ENCODE assay signal across 13 cellular contexts in the genomic region with DNA sequence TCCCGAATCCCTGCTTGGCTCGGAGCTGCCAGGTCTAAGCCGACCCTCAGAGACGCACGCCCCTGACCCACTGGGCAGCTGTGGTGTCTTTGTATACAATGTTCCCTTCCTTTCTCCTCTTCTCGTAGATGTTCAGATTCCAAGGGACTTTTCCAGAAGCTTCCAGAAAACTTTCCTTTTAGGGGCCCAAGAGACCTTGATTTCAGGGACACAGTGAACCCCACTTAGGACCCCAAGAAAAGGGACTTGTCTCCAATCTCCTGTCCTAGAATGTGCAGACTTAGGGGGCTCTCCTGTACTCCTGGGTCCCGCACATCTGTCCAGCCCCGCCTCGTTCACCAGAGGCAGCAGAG.
DNase-seq lines count a peak whose midpoint lies in the region; ATAC-seq and TF ChIP-seq lines count a peak whose summit lies in the region.
"Had no signal": no experiment of that assay in that cellular context is flagged by ENCODE, and none has a peak within 500 bp of the region (broad histone marks: within the 10 kb centered on the region; RNA-seq: fewer than 3 reads in every experiment).

No MANE protein-coding gene starts in this region.

- intact Hi-C loops in CD14-positive monocyte (cut with micrococcal nuclease) (no loop called here), ovary (cut with DNase I) (loop anchor here in 1 of 4 donors (5.0 kb wide), 1 partner anchor 537 kb away; no protein-coding TSS in a partner anchor)

- TF ChIP-seq CTCF in CD14-positive monocyte (IDR thresholded peaks at IDR 0.05) (peak; percentile 64), HEK293 (tag by site-specific recombination; IDR thresholded peaks at IDR 0.05) (0 out of 2 replicates have a peak, but pooled peaks have one; percentile 2), brain (conservative IDR thresholded peaks at IDR 0.05) (no peak), neural progenitor cell (IDR thresholded peaks at IDR 0.05) (no peak), osteocyte (IDR thresholded peaks at IDR 0.05) (no peak), ovary (IDR thresholded peaks at IDR 0.05) (peak in 1 of 3 donors; percentile 0)

- H3K4me3 ChIP-seq in HEK293 (ENCODE audit: low read depth, low read length), result no peak overlapping the region
- peak overlapping the region; percentile 54 for H3K4me3 ChIP-seq in neural progenitor cell
- H3K4me3 ChIP-seq in ovary, result no peak overlapping the region
- H3K4me3 ChIP-seq: adrenal gland had no signal

- H3K36me3 ChIP-seq in HEK293 (ENCODE audit: control insufficient read depth in 2 of 2, insufficient read depth in 1 of 2, low read length in 2 of 2) (no peaks in the 10 kb centered on the region), neural progenitor cell (no peaks in the 10 kb centered on the region), ovary (no peaks in the 10 kb centered on the region)
- H3K36me3 ChIP-seq: adrenal gland, Peyer's patch had no signal

- H3K27ac Mint-ChIP-seq in CD14-positive monocyte (no peak overlapping the region), brain (peak overlapping the region in 1 of 5 experiments; percentile 30), neural progenitor cell (no peak overlapping the region), osteocyte (ENCODE audit: unreplicated experiment) (no peak overlapping the region)

- no peak overlapping the region for H3K9ac ChIP-seq in neural progenitor cell

- no peak for ATAC-seq in HG03457 (IDR thresholded peaks at IDR 0.05; ENCODE audit: unreplicated experiment)

- H3K27ac ChIP-seq in HEK293 (ENCODE audit: extremely low read depth, low read depth, low read length) (no peak overlapping the region), neural progenitor cell (no peak overlapping the region), ovary (no peak overlapping the region)
- H3K27ac ChIP-seq: Peyer's patch had no signal

- 12 to 19% (median 17%) methylated on average over 8 to 9 of the region's 9 CpGs for WGBS in ovary, 3 donors

- H2AFZ ChIP-seq in neural progenitor cell (replicated peaks), result no peak overlapping the region

- CTCF ChIA-PET in HEK293 (lab: Yijun Ruan, JAX), result interaction anchor here (0.5 to 2.7 kb wide), 33 partner anchors 9 to 1170 kb away, joined by 3 to 16 read pairs (median 3); no protein-coding TSS in a partner anchor

- H3K4me1 Mint-ChIP-seq in CD14-positive monocyte, result no peaks in the 10 kb centered on the region
- H3K4me1 Mint-ChIP-seq in brain, result no peaks in the 10 kb centered on the region
- peaks cover 20% of the 10 kb centered on the region for H3K4me1 Mint-ChIP-seq in neural progenitor cell
- H3K4me1 Mint-ChIP-seq in osteocyte (ENCODE audit: unreplicated experiment), result peaks cover 1% of the 10 kb centered on the region

- DNase-seq in CD14-positive monocyte (ENCODE audit: low spot score), result no peak
- DNase-seq in neural progenitor cell (ENCODE audit: low spot score), result no peak
- no peak for DNase-seq in 8988T
- DNase-seq in osteocyte (ENCODE audit: extremely low spot score, unreplicated experiment), result no peak
- no peak for DNase-seq in ovary
- DNase-seq: foreskin melanocyte, kidney, T1000 had no signal

- H3K9me3 ChIP-seq in HEK293 (ENCODE audit: control insufficient read depth, insufficient read depth, low read depth, low read length), result no peaks in the 10 kb centered on the region
- H3K9me3 ChIP-seq in neural progenitor cell (ENCODE audit: low read depth), result no peaks in the 10 kb centered on the region
- H3K9me3 ChIP-seq in ovary, result no peaks in the 10 kb centered on the region
- H3K9me3 ChIP-seq: adrenal gland, Peyer's patch had no signal

- H3K27me3 Mint-ChIP-seq in CD14-positive monocyte (ENCODE audit: low read depth in 3 of 3) (peaks cover 0 to 19% (median 19%) of the 10 kb centered on the region in 3 donors), brain (peaks cover 16% of the 10 kb centered on the region), neural progenitor cell (ENCODE audit: insufficient read depth, low read depth) (peaks cover 2% of the 10 kb centered on the region), osteocyte (ENCODE audit: unreplicated experiment) (peaks cover 44% of the 10 kb centered on the region)

- H3K79me2 ChIP-seq in neural progenitor cell (ENCODE audit: low read depth), result no peaks in the 10 kb centered on the region

- no peaks in the 10 kb centered on the region for H4K20me1 ChIP-seq in neural progenitor cell (ENCODE audit: low read depth)

- H3K4me1 ChIP-seq in HEK293 (ENCODE audit: control insufficient read depth, insufficient read depth, low read length), result no peaks in the 10 kb centered on the region; the same call in 1 of the 2 replicates
- peaks cover 39% of the 10 kb centered on the region for H3K4me1 ChIP-seq in neural progenitor cell
- no peaks in the 10 kb centered on the region for H3K4me1 ChIP-seq in ovary (ENCODE audit: insufficient read depth)

- H3F3A ChIP-seq in neural progenitor cell (ENCODE audit: low read depth), result peaks cover 20% of the 10 kb centered on the region

- H3K4me3 Mint-ChIP-seq in CD14-positive monocyte, result peak overlapping the region in 1 of 2 donors; percentile 59
- peak overlapping the region; percentile 39 to 75 (median 66) for H3K4me3 Mint-ChIP-seq in brain
- H3K4me3 Mint-ChIP-seq in neural progenitor cell, result peak overlapping the region; percentile 72
- no peak overlapping the region for H3K4me3 Mint-ChIP-seq in osteocyte (ENCODE audit: unreplicated experiment)

- H3K36me3 Mint-ChIP-seq in CD14-positive monocyte (no peaks in the 10 kb centered on the region), brain (no peaks in the 10 kb centered on the region), neural progenitor cell (no peaks in the 10 kb centered on the region), osteocyte (ENCODE audit: unreplicated experiment) (no peaks in the 10 kb centered on the region)

- H3K9me3 Mint-ChIP-seq in CD14-positive monocyte, result peaks cover 0 to 4% (median 0%) of the 10 kb centered on the region in 7 donors
- H3K9me3 Mint-ChIP-seq in brain, result peaks cover 0 to 9% (median 0%) of the 10 kb centered on the region in 5 experiments
- peaks cover 1% of the 10 kb centered on the region for H3K9me3 Mint-ChIP-seq in neural progenitor cell
- no peaks in the 10 kb centered on the region for H3K9me3 Mint-ChIP-seq in osteocyte (ENCODE audit: unreplicated experiment)

- POLR2A ChIA-PET in HEK293 (lab: Yijun Ruan, JAX), result no interaction called here

- H3K4me2 ChIP-seq in neural progenitor cell, result peak overlapping the region; percentile 98

- H3K27me3 ChIP-seq in neural progenitor cell (peaks cover 34% of the 10 kb centered on the region), ovary (no peaks in the 10 kb centered on the region)

- TF ChIP-seq EP300 in ovary (IDR thresholded peaks at IDR 0.05), result no peak

- TF ChIP-seq POLR2A in ovary (IDR thresholded peaks at IDR 0.05), result no peak

TF ChIP-seq in HEK293, 187 proteins besides CTCF, POLR2A, EP300 and RAD21:
- TF ChIP-seq ZBTB17 (tag by site-specific recombination; IDR thresholded peaks at IDR 0.05) (0 out of 2 replicates have a peak, but pooled peaks have one; percentile 3), ZBTB8A (tag by site-specific recombination; IDR thresholded peaks at IDR 0.05) (no peak), ZBTB10 (tag by site-specific recombination; IDR thresholded peaks at IDR 0.05) (peak; percentile 43)

Comparison
In these comparisons a context has a peak if more than half of its experiments do, and no peak if none do; other contexts are left out.
1. CTCF ChIP-seq: peak in CD14-positive monocyte (single experiment) and HEK293 (single experiment); none in brain (0 of 2), neural progenitor cell (single experiment) and osteocyte (single experiment).